Comparison of ENCODE assay signal across 8 cellular contexts in genomic region chr5:119470851-119471451, GRCh38. TPM values are rescaled to one million over a fixed set of nuclear protein-coding genes. Genes with fewer than 3 reads are reported as not detected.
DNase-seq lines count a peak whose midpoint lies in the region; ATAC-seq and TF ChIP-seq lines count a peak whose summit lies in the region.

No MANE protein-coding gene starts in this region.

- H3K27me3 ChIP-seq in BLaER1 treated with 17β-estradiol and CSF1 and Interleukin-3, amounts not matched to agents 10 nM and 100 nM: no peaks in the 10 kb centered on the region
- H3K27me3 ChIP-seq in Peyer's patch: no peaks in the 10 kb centered on the region

- peaks cover 32 to 78% (median 48%) of the 10 kb centered on the region in 11 experiments for H3K36me3 ChIP-seq in BLaER1 treated with 17β-estradiol and CSF1 and Interleukin-3, amounts not matched to agents 10 nM and 100 nM
- peaks cover 0 to 27% (median 0%) of the 10 kb centered on the region in 3 donors for H3K36me3 ChIP-seq in Peyer's patch

- ATAC-seq in GM18505 (IDR thresholded peaks at IDR 0.05; ENCODE audit: unreplicated experiment): peak; percentile 68
- ATAC-seq in HG02973 (IDR thresholded peaks at IDR 0.05; ENCODE audit: unreplicated experiment): peak; percentile 39
- ATAC-seq in Right ventricle myocardium superior (ENCODE audit: poor library complexity): no peak

- H3K4me1 ChIP-seq in BLaER1 treated with 17β-estradiol and CSF1 and Interleukin-3, amounts not matched to agents 10 nM and 100 nM: peaks cover 0 to 20% (median 6%) of the 10 kb centered on the region in 10 experiments; a peak in 9 of 20 replicates
- H3K4me1 ChIP-seq in Peyer's patch: no peaks in the 10 kb centered on the region

- no peak overlapping the region for H3K9ac ChIP-seq in BLaER1 treated with 17β-estradiol and CSF1 and Interleukin-3, amounts not matched to agents 10 nM and 100 nM

- H3K4me3 ChIP-seq in BLaER1 treated with 17β-estradiol and CSF1 and Interleukin-3, amounts not matched to agents 10 nM and 100 nM: no peak overlapping the region
- no peak overlapping the region for H3K4me3 ChIP-seq in Peyer's patch
- no peak overlapping the region for H3K4me3 ChIP-seq in fibroblast of mammary gland (ENCODE audit: control insufficient read depth, low read depth, low read length)

- peak in 4 of 6 experiments; percentile 32 to 52 (median 38) for TF ChIP-seq CTCF in Peyer's patch (IDR thresholded peaks at IDR 0.05)
- TF ChIP-seq CTCF in fibroblast of mammary gland (conservative IDR thresholded peaks at IDR 0.05; ENCODE audit: control insufficient read depth, insufficient read depth, low read depth, low read length): peak; percentile 83

- TF ChIP-seq POLR2A in GM18505 (IDR thresholded peaks at IDR 0.05; ENCODE audit: borderline replicate concordance, extremely low read depth, insufficient read depth, insufficient read length): no peak
- TF ChIP-seq POLR2A in Peyer's patch (IDR thresholded peaks at IDR 0.05): no peak

- no peak for DNase-seq in Peyer's patch
- DNase-seq in fibroblast of mammary gland (ENCODE audit: low read depth): peak; percentile 59
- DNase-seq in smooth muscle cell of the brain vasculature (ENCODE audit: low read depth, low spot score): peak; percentile 39
- no peak for DNase-seq in Right ventricle myocardium superior
- DNase-seq in occipital lobe (lab: John Stamatoyannopoulos, UW): no peak

- peaks cover 25 to 35% (median 30%) of the 10 kb centered on the region in 11 experiments for H3K9me3 ChIP-seq in BLaER1 treated with 17β-estradiol and CSF1 and Interleukin-3, amounts not matched to agents 10 nM and 100 nM (replicated peaks in 1 of 11)
- peaks cover 0 to 13% (median 0%) of the 10 kb centered on the region in 4 donors for H3K9me3 ChIP-seq in Peyer's patch

- peak overlapping the region in 3 of 11 experiments; percentile 16 to 52 (median 26); a peak in 4 of 22 replicates for H3K27ac ChIP-seq in BLaER1 treated with 17β-estradiol and CSF1 and Interleukin-3, amounts not matched to agents 10 nM and 100 nM
- H3K27ac ChIP-seq in Peyer's patch: no peak overlapping the region

- peak overlapping the region in 6 of 11 experiments; percentile 2 to 62 (median 38); a peak in 8 of 22 replicates for H3K4me2 ChIP-seq in BLaER1 treated with 17β-estradiol and CSF1 and Interleukin-3, amounts not matched to agents 10 nM and 100 nM

- intact Hi-C loops in Right ventricle myocardium superior (cut with DNase I): no loop called here

- peaks cover 0 to 69% (median 0%) of the 10 kb centered on the region in 11 experiments; a peak in 4 of 22 replicates for H4K20me1 ChIP-seq in BLaER1 treated with 17β-estradiol and CSF1 and Interleukin-3, amounts not matched to agents 10 nM and 100 nM

RNA-seq across cellular contexts. Expression of gene HSD17B4, which starts 18.7 kb away (rescaled TPM):
- total RNA-seq in Peyer's patch: 100 to 1,000 TPM; 159 to 288 (median 224) TPM
- total RNA-seq in Right ventricle myocardium superior: 315 TPM
- total RNA-seq in occipital lobe: 203 TPM

Comparison
In these comparisons a context has a peak if more than half of its experiments do, and no peak if none do; other contexts are left out.
1. DNase-seq: peak in fibroblast of mammary gland (single experiment) and smooth muscle cell of the brain vasculature (single experiment); none in Peyer's patch (0 of 3), Right ventricle myocardium superior (single experiment) and occipital lobe (single experiment).